1 cellular context compared by ENCODE assay signal in genomic region chr10:32056136-32057040, GRCh38.
A peak's percentile ranks its signal among the peaks of the same experiment; 100 is the strongest.
TF ChIP-seq lines count a peak whose summit lies in the region.

Gene KIF5B (minus strand): TSS chr10:32056425. CDS start chr10:32055973, 452 bp downstream.

TF ChIP-seq in GM12878, 131 proteins besides CTCF, POLR2A, EP300 and RAD21 (continued from another document):
- TF ChIP-seq HSF1 (IDR thresholded peaks at IDR 0.05; ENCODE audit: low read depth, low read length) (no peak), CREB1 (IDR thresholded peaks at IDR 0.05; ENCODE audit: low read depth) (no peak), NKRF (conservative IDR thresholded peaks at IDR 0.05) (peak; percentile 81), SP1 (IDR thresholded peaks at IDR 0.05; ENCODE audit: low read depth, low read length) (no peak), CHD1 (IDR thresholded peaks at IDR 0.05; ENCODE audit: low read depth, low read length) (no peak), GATAD2B (conservative IDR thresholded peaks at IDR 0.05; ENCODE audit: low read depth) (peak; percentile 77), JUND (IDR thresholded peaks at IDR 0.05; ENCODE audit: low read depth, low read length) (0 out of 2 replicates have a peak, but pooled peaks have one; percentile 11), MLLT1 (IDR thresholded peaks at IDR 0.05) (peak; percentile 23), CHD2 (IDR thresholded peaks at IDR 0.05; ENCODE audit: borderline replicate concordance, low read depth, low read length) (no peak), SUZ12 (IDR thresholded peaks at IDR 0.05; ENCODE audit: unreplicated experiment) (no peak)
- TF ChIP-seq, protein P1, sequence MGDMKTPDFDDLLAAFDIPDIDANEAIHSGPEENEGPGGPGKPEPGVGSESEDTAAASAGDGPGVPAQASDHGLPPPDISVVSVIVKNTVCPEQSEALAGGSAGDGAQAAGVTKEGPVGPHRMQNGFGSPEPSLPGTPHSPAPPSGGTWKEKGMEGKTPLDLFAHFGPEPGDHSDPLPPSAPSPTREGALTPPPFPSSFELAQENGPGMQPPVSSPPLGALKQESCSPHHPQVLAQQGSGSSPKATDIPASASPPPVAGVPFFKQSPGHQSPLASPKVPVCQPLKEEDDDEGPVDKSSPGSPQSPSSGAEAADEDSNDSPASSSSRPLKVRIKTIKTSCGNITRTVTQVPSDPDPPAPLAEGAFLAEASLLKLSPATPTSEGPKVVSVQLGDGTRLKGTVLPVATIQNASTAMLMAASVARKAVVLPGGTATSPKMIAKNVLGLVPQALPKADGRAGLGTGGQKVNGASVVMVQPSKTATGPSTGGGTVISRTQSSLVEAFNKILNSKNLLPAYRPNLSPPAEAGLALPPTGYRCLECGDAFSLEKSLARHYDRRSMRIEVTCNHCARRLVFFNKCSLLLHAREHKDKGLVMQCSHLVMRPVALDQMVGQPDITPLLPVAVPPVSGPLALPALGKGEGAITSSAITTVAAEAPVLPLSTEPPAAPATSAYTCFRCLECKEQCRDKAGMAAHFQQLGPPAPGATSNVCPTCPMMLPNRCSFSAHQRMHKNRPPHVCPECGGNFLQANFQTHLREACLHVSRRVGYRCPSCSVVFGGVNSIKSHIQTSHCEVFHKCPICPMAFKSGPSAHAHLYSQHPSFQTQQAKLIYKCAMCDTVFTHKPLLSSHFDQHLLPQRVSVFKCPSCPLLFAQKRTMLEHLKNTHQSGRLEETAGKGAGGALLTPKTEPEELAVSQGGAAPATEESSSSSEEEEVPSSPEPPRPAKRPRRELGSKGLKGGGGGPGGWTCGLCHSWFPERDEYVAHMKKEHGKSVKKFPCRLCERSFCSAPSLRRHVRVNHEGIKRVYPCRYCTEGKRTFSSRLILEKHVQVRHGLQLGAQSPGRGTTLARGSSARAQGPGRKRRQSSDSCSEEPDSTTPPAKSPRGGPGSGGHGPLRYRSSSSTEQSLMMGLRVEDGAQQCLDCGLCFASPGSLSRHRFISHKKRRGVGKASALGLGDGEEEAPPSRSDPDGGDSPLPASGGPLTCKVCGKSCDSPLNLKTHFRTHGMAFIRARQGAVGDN (IDR thresholded peaks at IDR 0.05): peak; percentile 80
